1 cellular context compared by ENCODE assay signal in the genomic region with DNA sequence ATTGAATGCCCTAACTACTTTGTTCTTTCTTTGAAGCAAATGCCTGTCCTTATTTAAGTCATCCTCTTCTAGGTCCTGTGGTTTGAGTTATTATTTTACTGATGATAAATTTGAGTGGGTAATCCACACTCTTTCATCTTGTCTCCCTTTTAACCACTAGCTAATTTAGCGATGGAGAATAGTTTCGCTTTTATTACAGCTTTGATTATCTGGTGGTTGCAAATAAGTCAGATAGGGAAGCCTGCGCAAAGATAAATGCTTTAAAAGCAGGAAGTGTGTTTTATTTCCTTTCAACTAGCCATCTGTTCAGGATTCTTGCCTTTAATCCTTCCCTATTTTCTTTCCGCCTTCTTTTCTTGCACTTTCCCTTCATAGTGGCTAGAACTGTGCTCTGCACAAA.
TF ChIP-seq lines count a peak whose summit lies in the region.

No MANE protein-coding gene starts in this region.

TF ChIP-seq in IMR-90, 13 proteins besides CTCF, POLR2A, EP300 and RAD21 (continued from another document):
- TF ChIP-seq CHD1 (IDR thresholded peaks at IDR 0.05; ENCODE audit: low read depth, low read length) (no peak), MAFK (IDR thresholded peaks at IDR 0.05; ENCODE audit: low read depth, low read length) (no peak), BHLHE40 (IDR thresholded peaks at IDR 0.05; ENCODE audit: low read depth, low read length) (no peak), NFE2L2 (IDR thresholded peaks at IDR 0.05; ENCODE audit: low read depth, low read length) (no peak), MXI1 (IDR thresholded peaks at IDR 0.05; ENCODE audit: borderline replicate concordance, low read depth, low read length) (no peak), MAZ (IDR thresholded peaks at IDR 0.05; ENCODE audit: borderline replicate concordance, low read depth, low read length) (no peak)
